11 cellular contexts compared by ENCODE assay signal in the genomic region with DNA sequence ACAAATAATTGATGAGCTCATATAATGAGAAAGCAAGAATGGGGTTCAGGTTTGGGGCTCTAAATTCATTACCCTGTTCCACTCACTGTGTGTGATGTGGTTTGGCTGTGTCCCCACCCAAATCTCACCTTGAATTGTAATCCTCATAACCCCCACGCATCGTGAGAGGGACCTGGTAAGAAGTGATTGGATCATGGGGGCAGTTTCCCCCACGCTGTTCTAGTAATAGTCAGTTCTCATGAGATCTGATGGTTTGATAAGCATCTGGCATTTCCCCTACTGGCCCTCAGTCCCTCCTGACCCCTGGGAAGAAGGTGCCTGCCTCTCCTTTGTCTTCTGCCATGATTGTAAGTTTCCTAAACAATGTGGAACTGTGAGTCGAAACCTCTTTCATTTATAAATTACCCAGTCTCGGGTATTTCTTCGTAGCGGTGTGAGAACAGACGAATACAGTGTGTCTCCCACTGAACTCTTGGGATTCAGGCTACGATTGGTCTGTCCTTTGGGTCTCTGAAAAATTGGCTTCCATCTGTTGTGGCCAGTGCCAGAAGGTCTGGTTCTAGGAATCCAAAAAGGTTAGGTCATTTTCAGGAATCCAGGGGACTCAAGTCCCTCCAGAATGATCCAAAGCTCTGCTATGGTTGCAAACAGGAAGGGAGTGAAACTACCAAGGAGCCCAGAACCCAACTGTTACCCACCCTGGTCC.
DNase-seq lines count a peak whose midpoint lies in the region; ATAC-seq lines count a peak whose summit lies in the region.
"Had no signal": no experiment of that assay in that cellular context is flagged by ENCODE, and none has a peak within 500 bp of the region (broad histone marks: within the 10 kb centered on the region; RNA-seq: fewer than 3 reads in every experiment).

No MANE protein-coding gene starts in this region.

- no peak overlapping the region for H3K9ac ChIP-seq in subcutaneous abdominal adipose tissue (ENCODE audit: low read length in 5 of 5)

- H3K9me3 ChIP-seq in right cardiac atrium (ENCODE audit: control insufficient read depth, low read length) = no peaks in the 10 kb centered on the region
- H3K9me3 ChIP-seq in subcutaneous abdominal adipose tissue (ENCODE audit: control insufficient read depth in 5 of 5, low read length in 5 of 5) = no peaks in the 10 kb centered on the region

- peak overlapping the region; percentile 6 for H3K4me3 Mint-ChIP-seq in activated CD4-positive, alpha-beta memory T cell treated with anti-CD3 and anti-CD28 coated beads for 36 hours
- no peak overlapping the region for H3K4me3 Mint-ChIP-seq in natural killer cell treated with Interleukin-12 subunit alpha and Interleukin-12 subunit beta and Interleukin-15 and Interleukin-18, amount 100 ng/mL, for 72 hours
- H3K4me3 Mint-ChIP-seq: activated CD8-positive, alpha-beta memory T cell treated with anti-CD3 and anti-CD28 coated beads, Interleukin-2, amount 10 ng/mL, durations not matched to agents 7 days and 5 days had no signal

- peak; percentile 54 for ATAC-seq in Right ventricle myocardium inferior
- ATAC-seq in left cardiac atrium = no peak
- ATAC-seq in right cardiac atrium = peak in 1 of 2 donors; percentile 4
- ATAC-seq in natural killer cell treated with Interleukin-12 subunit alpha and Interleukin-12 subunit beta and Interleukin-15 and Interleukin-18, amount 100 ng/mL, for 72 hours = no peak
- no peak for ATAC-seq in HG03196 (IDR thresholded peaks at IDR 0.05; ENCODE audit: unreplicated experiment)
- ATAC-seq in HG03469 (IDR thresholded peaks at IDR 0.05; ENCODE audit: unreplicated experiment) = no peak
- ATAC-seq: activated CD8-positive, alpha-beta memory T cell treated with anti-CD3 and anti-CD28 coated beads, Interleukin-2, amount 10 ng/mL, durations not matched to agents 7 days and 5 days had no signal

- CTCF ChIA-PET in activated CD4-positive, alpha-beta memory T cell treated with anti-CD3 and anti-CD28 coated beads for 36 hours (lab: Charles Lee) = interaction anchor here (0.8 to 1.5 kb wide), 3 partner anchors 11 to 501 kb away, joined by 3 to 4 read pairs (median 4); no protein-coding TSS in a partner anchor

- H3K27ac Mint-ChIP-seq in activated CD4-positive, alpha-beta memory T cell treated with anti-CD3 and anti-CD28 coated beads for 36 hours = peak overlapping the region; percentile 80
- H3K27ac Mint-ChIP-seq in natural killer cell treated with Interleukin-12 subunit alpha and Interleukin-12 subunit beta and Interleukin-15 and Interleukin-18, amount 100 ng/mL, for 72 hours = no peak overlapping the region
- H3K27ac Mint-ChIP-seq: activated CD8-positive, alpha-beta memory T cell treated with anti-CD3 and anti-CD28 coated beads, Interleukin-2, amount 10 ng/mL, durations not matched to agents 7 days and 5 days had no signal

- H3K27ac ChIP-seq in right cardiac atrium (ENCODE audit: low read length) = peak overlapping the region; percentile 42
- peak overlapping the region; percentile 61 for H3K27ac ChIP-seq in subcutaneous abdominal adipose tissue (ENCODE audit: low read depth, low read length)

- H3K4me1 Mint-ChIP-seq in activated CD4-positive, alpha-beta memory T cell treated with anti-CD3 and anti-CD28 coated beads for 36 hours (ENCODE audit: low read depth) = peaks cover 60% of the 10 kb centered on the region
- peaks cover 16 to 22% of the 10 kb centered on the region in 2 donors for H3K4me1 Mint-ChIP-seq in natural killer cell treated with Interleukin-12 subunit alpha and Interleukin-12 subunit beta and Interleukin-15 and Interleukin-18, amount 100 ng/mL, for 72 hours (ENCODE audit: low read depth in 2 of 2)

- 61% methylated on average over 9 of the region's 9 CpGs for WGBS in right cardiac atrium

- H3K27me3 Mint-ChIP-seq in activated CD4-positive, alpha-beta memory T cell treated with anti-CD3 and anti-CD28 coated beads for 36 hours = no peaks in the 10 kb centered on the region
- H3K27me3 Mint-ChIP-seq in natural killer cell treated with Interleukin-12 subunit alpha and Interleukin-12 subunit beta and Interleukin-15 and Interleukin-18, amount 100 ng/mL, for 72 hours = no peaks in the 10 kb centered on the region
- H3K27me3 Mint-ChIP-seq: activated CD8-positive, alpha-beta memory T cell treated with anti-CD3 and anti-CD28 coated beads, Interleukin-2, amount 10 ng/mL, durations not matched to agents 7 days and 5 days had no signal

- DNase-seq in Right ventricle myocardium inferior (ENCODE audit: missing footprints) = no peak
- DNase-seq in left cardiac atrium = no peak
- DNase-seq in activated CD4-positive, alpha-beta memory T cell treated with anti-CD3 and anti-CD28 coated beads for 36 hours = peak; percentile 54
- no peak for DNase-seq in right cardiac atrium
- no peak for DNase-seq in natural killer cell treated with Interleukin-12 subunit alpha and Interleukin-12 subunit beta and Interleukin-15 and Interleukin-18, amount 100 ng/mL, for 72 hours (ENCODE audit: low spot score)
- DNase-seq: activated CD8-positive, alpha-beta memory T cell treated with anti-CD3 and anti-CD28 coated beads, Interleukin-2, amount 10 ng/mL, durations not matched to agents 7 days and 5 days; AML-193; NCI-H1092 had no signal

- H3K4me3 ChIP-seq in right cardiac atrium (ENCODE audit: low read length) (no peak overlapping the region), subcutaneous abdominal adipose tissue (ENCODE audit: low read depth in 1 of 5, low read length in 5 of 5) (no peak overlapping the region)

- H3K9me3 Mint-ChIP-seq in activated CD4-positive, alpha-beta memory T cell treated with anti-CD3 and anti-CD28 coated beads for 36 hours = no peaks in the 10 kb centered on the region
- no peaks in the 10 kb centered on the region for H3K9me3 Mint-ChIP-seq in natural killer cell treated with Interleukin-12 subunit alpha and Interleukin-12 subunit beta and Interleukin-15 and Interleukin-18, amount 100 ng/mL, for 72 hours

- no peaks in the 10 kb centered on the region for H3K27me3 ChIP-seq in right cardiac atrium (ENCODE audit: control insufficient read depth, insufficient read depth)
- H3K27me3 ChIP-seq in subcutaneous abdominal adipose tissue (ENCODE audit: control insufficient read depth in 5 of 5, insufficient read depth in 4 of 5, low read length in 5 of 5) = no peaks in the 10 kb centered on the region

- POLR2A ChIA-PET in activated CD4-positive, alpha-beta memory T cell treated with anti-CD3 and anti-CD28 coated beads for 36 hours (lab: Charles Lee) = interaction anchor here (0.9 to 1.5 kb wide), 3 partner anchors 11 to 53 kb away, joined by 4 to 6 read pairs (median 4); no protein-coding TSS in a partner anchor

- H3K36me3 Mint-ChIP-seq in activated CD4-positive, alpha-beta memory T cell treated with anti-CD3 and anti-CD28 coated beads for 36 hours = no peaks in the 10 kb centered on the region
- H3K36me3 Mint-ChIP-seq in natural killer cell treated with Interleukin-12 subunit alpha and Interleukin-12 subunit beta and Interleukin-15 and Interleukin-18, amount 100 ng/mL, for 72 hours = no peaks in the 10 kb centered on the region
- H3K36me3 Mint-ChIP-seq: activated CD8-positive, alpha-beta memory T cell treated with anti-CD3 and anti-CD28 coated beads, Interleukin-2, amount 10 ng/mL, durations not matched to agents 7 days and 5 days had no signal

- H3K4me1 ChIP-seq in right cardiac atrium (ENCODE audit: control insufficient read depth, insufficient read depth, low read length) (peaks cover 10% of the 10 kb centered on the region), subcutaneous abdominal adipose tissue (ENCODE audit: control insufficient read depth in 5 of 5, insufficient read depth in 5 of 5, low read length in 5 of 5) (peaks cover 10 to 78% (median 43%) of the 10 kb centered on the region in 5 donors)

- intact Hi-C loops in Right ventricle myocardium inferior (cut with DNase I) = no loop called here
- intact Hi-C loops in left cardiac atrium (cut with DNase I) = no loop called here
- intact Hi-C loops in activated CD4-positive, alpha-beta memory T cell treated with anti-CD3 and anti-CD28 coated beads for 36 hours (cut with micrococcal nuclease) = loop anchor here (5.0 kb wide), 4 partner anchors 36 to 496 kb away; a partner anchor contains a TSS
- intact Hi-C loops in right cardiac atrium (cut with DNase I) = no loop called here

- H3K36me3 ChIP-seq in subcutaneous abdominal adipose tissue (ENCODE audit: control insufficient read depth in 5 of 5, insufficient read depth in 5 of 5, low read length in 5 of 5) = no peaks in the 10 kb centered on the region
